Comparison of ENCODE assay signal across 1 cellular context in the genomic region with DNA sequence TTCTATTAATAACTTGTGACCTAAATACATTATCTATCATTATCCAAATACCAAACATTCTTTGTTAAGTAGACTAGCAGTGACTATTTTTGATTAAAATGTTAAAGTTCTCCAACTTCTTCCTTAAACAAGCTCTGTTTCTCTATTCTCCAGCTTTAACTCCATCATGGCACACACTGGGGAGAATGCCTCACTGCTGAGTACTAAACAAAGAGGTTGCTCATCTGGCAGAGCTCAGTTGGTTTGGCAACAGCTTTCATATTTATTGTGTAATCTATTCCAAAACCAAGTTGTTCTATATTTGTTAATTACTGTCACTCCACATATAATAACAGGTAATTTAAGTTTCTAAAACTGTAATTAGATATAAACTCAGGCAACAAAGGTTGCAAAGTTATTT.
A peak's percentile ranks its signal among the peaks of the same experiment; 100 is the strongest.
TF ChIP-seq lines count a peak whose summit lies in the region.

No MANE protein-coding gene starts in this region.

TF ChIP-seq in IMR-90, 13 proteins besides CTCF, POLR2A, EP300 and RAD21:
- TF ChIP-seq BHLHE40 (IDR thresholded peaks at IDR 0.05; ENCODE audit: low read depth, low read length) (no peak), CEBPB (IDR thresholded peaks at IDR 0.05; ENCODE audit: low read depth, low read length) (peak; percentile 79)
